Comparison of ENCODE assay signal across 1 cellular context in the genomic region with DNA sequence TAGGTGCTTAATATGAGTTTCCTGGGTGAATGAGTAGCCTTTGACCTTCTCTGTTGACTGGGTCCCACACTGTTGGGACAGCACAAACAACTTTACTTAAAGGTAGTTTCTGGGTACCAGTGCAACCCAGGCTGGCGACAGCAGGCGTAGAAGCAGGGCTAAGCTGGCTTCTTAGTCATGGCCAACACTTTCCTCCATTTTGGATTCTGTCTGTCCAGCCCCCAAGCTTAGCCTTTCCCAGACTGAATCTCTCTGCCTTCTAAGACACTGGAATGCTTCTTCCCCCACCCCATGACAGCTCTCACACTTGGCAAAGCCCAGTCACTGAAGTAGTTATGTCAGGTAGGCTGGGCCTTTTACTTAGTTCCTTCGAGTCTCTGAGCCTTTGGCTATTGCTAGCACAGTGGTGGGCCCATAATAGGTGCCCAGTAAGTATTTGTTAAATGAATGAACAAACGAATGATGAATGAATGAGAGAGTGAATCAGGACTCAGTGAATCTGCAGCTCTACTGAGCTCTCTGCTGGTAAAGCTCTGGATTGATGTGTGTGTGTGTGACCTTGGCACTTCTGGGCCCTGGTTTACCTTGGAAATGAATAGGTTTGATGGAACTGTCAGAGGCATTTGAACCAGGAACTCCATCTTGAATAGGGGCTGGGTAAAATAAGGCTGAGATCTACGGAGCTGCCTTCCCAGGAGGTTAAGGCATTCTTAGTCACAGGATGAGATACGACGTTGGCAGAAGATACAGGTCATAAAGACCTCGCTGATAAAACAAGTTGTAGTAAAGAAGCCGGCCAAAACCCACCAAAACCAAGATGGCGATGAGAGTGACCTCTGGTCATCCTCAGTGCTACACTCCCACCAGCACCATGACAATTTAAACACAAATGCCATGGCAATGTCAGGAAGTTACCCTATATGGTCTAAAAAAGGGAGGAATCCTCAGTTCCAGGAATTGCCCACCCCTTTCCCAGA.
TF ChIP-seq lines count a peak whose summit lies in the region.

No MANE protein-coding gene starts in this region.

TF ChIP-seq in K562, 482 proteins besides CTCF, POLR2A, EP300 and RAD21 (continued from another document and continues in another):
- TF ChIP-seq, protein P1, sequence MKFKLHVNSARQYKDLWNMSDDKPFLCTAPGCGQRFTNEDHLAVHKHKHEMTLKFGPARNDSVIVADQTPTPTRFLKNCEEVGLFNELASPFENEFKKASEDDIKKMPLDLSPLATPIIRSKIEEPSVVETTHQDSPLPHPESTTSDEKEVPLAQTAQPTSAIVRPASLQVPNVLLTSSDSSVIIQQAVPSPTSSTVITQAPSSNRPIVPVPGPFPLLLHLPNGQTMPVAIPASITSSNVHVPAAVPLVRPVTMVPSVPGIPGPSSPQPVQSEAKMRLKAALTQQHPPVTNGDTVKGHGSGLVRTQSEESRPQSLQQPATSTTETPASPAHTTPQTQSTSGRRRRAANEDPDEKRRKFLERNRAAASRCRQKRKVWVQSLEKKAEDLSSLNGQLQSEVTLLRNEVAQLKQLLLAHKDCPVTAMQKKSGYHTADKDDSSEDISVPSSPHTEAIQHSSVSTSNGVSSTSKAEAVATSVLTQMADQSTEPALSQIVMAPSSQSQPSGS (CRISPR knock-in tag; IDR thresholded peaks at IDR 0.05) = no peak
- no peak for TF ChIP-seq ZFP91 (CRISPR knock-in tag; IDR thresholded peaks at IDR 0.05)
- TF ChIP-seq, protein P2, sequence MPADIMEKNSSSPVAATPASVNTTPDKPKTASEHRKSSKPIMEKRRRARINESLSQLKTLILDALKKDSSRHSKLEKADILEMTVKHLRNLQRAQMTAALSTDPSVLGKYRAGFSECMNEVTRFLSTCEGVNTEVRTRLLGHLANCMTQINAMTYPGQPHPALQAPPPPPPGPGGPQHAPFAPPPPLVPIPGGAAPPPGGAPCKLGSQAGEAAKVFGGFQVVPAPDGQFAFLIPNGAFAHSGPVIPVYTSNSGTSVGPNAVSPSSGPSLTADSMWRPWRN (IDR thresholded peaks at IDR 0.05; ENCODE audit: low read depth) = no peak
- no peak for TF ChIP-seq HSF4 (CRISPR knock-in tag; IDR thresholded peaks at IDR 0.05; ENCODE audit: borderline replicate concordance)
- TF ChIP-seq PHF20 (IDR thresholded peaks at IDR 0.05; ENCODE audit: partially characterized antibody) = no peak
- TF ChIP-seq ZNF263 (CRISPR knock-in tag; IDR thresholded peaks at IDR 0.05; ENCODE audit: borderline replicate concordance) = no peak
- TF ChIP-seq, protein P3, sequence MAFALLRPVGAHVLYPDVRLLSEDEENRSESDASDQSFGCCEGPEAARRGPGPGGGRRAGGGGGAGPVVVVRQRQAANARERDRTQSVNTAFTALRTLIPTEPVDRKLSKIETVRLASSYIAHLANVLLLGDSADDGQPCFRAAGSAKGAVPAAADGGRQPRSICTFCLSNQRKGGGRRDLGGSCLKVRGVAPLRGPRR (CRISPR knock-in tag; IDR thresholded peaks at IDR 0.05) = 0 out of 2 replicates have a peak, but pooled peaks have one; percentile 34
- TF ChIP-seq, protein P4, sequence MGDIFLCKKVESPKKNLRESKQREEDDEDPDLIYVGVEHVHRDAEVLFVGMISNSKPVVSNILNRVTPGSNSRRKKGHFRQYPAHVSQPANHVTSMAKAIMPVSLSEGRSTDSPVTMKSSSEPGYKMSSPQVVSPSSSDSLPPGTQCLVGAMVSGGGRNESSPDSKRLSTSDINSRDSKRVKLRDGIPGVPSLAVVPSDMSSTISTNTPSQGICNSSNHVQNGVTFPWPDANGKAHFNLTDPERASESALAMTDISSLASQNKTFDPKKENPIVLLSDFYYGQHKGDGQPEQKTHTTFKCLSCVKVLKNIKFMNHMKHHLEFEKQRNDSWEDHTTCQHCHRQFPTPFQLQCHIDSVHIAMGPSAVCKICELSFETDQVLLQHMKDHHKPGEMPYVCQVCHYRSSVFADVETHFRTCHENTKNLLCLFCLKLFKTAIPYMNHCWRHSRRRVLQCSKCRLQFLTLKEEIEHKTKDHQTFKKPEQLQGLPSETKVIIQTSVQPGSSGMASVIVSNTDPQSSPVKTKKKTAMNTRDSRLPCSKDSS (IDR thresholded peaks at IDR 0.05; ENCODE audit: low read depth, partially characterized antibody) = no peak
- no peak for TF ChIP-seq MAFF (IDR thresholded peaks at IDR 0.05; ENCODE audit: low read length)
- TF ChIP-seq EP400 (IDR thresholded peaks at IDR 0.05) = peak; percentile 28; the same call in 1 of the 2 replicates
- peak; percentile 77 for TF ChIP-seq KLF1 (tag; IDR thresholded peaks at IDR 0.05)
- TF ChIP-seq SMARCE1 (IDR thresholded peaks at IDR 0.05) = no peak
- TF ChIP-seq SMARCA5 (IDR thresholded peaks at IDR 0.05) = no peak
- peak; percentile 80 for TF ChIP-seq TSHZ1 (CRISPR knock-in tag; IDR thresholded peaks at IDR 0.05)
- TF ChIP-seq, protein P5, sequence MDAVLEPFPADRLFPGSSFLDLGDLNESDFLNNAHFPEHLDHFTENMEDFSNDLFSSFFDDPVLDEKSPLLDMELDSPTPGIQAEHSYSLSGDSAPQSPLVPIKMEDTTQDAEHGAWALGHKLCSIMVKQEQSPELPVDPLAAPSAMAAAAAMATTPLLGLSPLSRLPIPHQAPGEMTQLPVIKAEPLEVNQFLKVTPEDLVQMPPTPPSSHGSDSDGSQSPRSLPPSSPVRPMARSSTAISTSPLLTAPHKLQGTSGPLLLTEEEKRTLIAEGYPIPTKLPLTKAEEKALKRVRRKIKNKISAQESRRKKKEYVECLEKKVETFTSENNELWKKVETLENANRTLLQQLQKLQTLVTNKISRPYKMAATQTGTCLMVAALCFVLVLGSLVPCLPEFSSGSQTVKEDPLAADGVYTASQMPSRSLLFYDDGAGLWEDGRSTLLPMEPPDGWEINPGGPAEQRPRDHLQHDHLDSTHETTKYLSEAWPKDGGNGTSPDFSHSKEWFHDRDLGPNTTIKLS (IDR thresholded peaks at IDR 0.05; ENCODE audit: borderline replicate concordance, low read depth) = no peak
- no peak for TF ChIP-seq ZNF699 (CRISPR knock-in tag; IDR thresholded peaks at IDR 0.05; ENCODE audit: insufficient replicate concordance)
- peak; percentile 95 for TF ChIP-seq HDAC8 (tag; IDR thresholded peaks at IDR 0.05)
- peak; percentile 79 for TF ChIP-seq FOSL1 (tag; conservative IDR thresholded peaks at IDR 0.05)
- no peak for TF ChIP-seq NFYB (IDR thresholded peaks at IDR 0.05; ENCODE audit: extremely low read depth, insufficient read length)
- TF ChIP-seq EZH2 (IDR thresholded peaks at IDR 0.05; ENCODE audit: borderline replicate concordance, low read depth, low read length) = no peak
- no peak for TF ChIP-seq TAF1 (IDR thresholded peaks at IDR 0.05; ENCODE audit: control insufficient read depth, extremely low read depth, insufficient read depth, low read length, severe bottlenecking)
- TF ChIP-seq ARNT (IDR thresholded peaks at IDR 0.05) = no peak
- TF ChIP-seq SETDB1 (IDR thresholded peaks at IDR 0.05; ENCODE audit: low read length) = no peak
- TF ChIP-seq PHF21A (IDR thresholded peaks at IDR 0.05; ENCODE audit: borderline replicate concordance, low read depth) = no peak
- TF ChIP-seq TBP (optimal IDR thresholded peaks at IDR 0.05; ENCODE audit: low read depth, low read length) = no peak
- peak; percentile 47; the same call in 1 of the 2 replicates for TF ChIP-seq L3MBTL2 (IDR thresholded peaks at IDR 0.05)
- TF ChIP-seq BCL6 (CRISPR knock-in tag; IDR thresholded peaks at IDR 0.05) = 0 out of 2 replicates have a peak, but pooled peaks have one; percentile 12
- no peak for TF ChIP-seq NCOA1 (IDR thresholded peaks at IDR 0.05; ENCODE audit: low read depth)
- peak in 1 of 2 experiments; percentile 89; a peak in 2 of 4 replicates for TF ChIP-seq TEAD1 (CRISPR knock-in tag; IDR thresholded peaks at IDR 0.05)
- TF ChIP-seq NR2C2 (CRISPR knock-in tag; IDR thresholded peaks at IDR 0.05) = 0 out of 2 replicates have a peak, but pooled peaks have one; percentile 17
- TF ChIP-seq NR2C2 (tag; IDR thresholded peaks at IDR 0.05) = peak; percentile 93
- peak; percentile 77; the same call in 1 of the 2 replicates for TF ChIP-seq ZNF830 (CRISPR knock-in tag; IDR thresholded peaks at IDR 0.05)
- TF ChIP-seq NR2C1 (IDR thresholded peaks at IDR 0.05) = peak; percentile 53; the same call in 1 of the 2 replicates
- peak; percentile 88 for TF ChIP-seq NR2C1 (tag; IDR thresholded peaks at IDR 0.05)
- TF ChIP-seq FOXJ2 (tag; IDR thresholded peaks at IDR 0.05) = peak; percentile 72; the same call in 1 of the 2 replicates
- TF ChIP-seq MTF1 (CRISPR knock-in tag; IDR thresholded peaks at IDR 0.05; ENCODE audit: borderline replicate concordance) = no peak
- no peak for TF ChIP-seq PHB (CRISPR knock-in tag; IDR thresholded peaks at IDR 0.05)
- TF ChIP-seq ZNF24 (IDR thresholded peaks at IDR 0.05) = peak; percentile 88
- TF ChIP-seq NFE2 (IDR thresholded peaks at IDR 0.05; ENCODE audit: low read depth) = no peak
- no peak for TF ChIP-seq KDM2B (CRISPR knock-in tag; IDR thresholded peaks at IDR 0.05)
- no peak for TF ChIP-seq CBX8 (IDR thresholded peaks at IDR 0.05; ENCODE audit: borderline replicate concordance, extremely low read depth, low read depth, low read length, poor library complexity, severe bottlenecking)
- TF ChIP-seq, protein P6, sequence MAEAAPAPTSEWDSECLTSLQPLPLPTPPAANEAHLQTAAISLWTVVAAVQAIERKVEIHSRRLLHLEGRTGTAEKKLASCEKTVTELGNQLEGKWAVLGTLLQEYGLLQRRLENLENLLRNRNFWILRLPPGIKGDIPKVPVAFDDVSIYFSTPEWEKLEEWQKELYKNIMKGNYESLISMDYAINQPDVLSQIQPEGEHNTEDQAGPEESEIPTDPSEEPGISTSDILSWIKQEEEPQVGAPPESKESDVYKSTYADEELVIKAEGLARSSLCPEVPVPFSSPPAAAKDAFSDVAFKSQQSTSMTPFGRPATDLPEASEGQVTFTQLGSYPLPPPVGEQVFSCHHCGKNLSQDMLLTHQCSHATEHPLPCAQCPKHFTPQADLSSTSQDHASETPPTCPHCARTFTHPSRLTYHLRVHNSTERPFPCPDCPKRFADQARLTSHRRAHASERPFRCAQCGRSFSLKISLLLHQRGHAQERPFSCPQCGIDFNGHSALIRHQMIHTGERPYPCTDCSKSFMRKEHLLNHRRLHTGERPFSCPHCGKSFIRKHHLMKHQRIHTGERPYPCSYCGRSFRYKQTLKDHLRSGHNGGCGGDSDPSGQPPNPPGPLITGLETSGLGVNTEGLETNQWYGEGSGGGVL (CRISPR knock-in tag; IDR thresholded peaks at IDR 0.05) = no peak
- peak; percentile 83 for TF ChIP-seq ZBTB9 (CRISPR knock-in tag; IDR thresholded peaks at IDR 0.05)
- TF ChIP-seq, protein P7, sequence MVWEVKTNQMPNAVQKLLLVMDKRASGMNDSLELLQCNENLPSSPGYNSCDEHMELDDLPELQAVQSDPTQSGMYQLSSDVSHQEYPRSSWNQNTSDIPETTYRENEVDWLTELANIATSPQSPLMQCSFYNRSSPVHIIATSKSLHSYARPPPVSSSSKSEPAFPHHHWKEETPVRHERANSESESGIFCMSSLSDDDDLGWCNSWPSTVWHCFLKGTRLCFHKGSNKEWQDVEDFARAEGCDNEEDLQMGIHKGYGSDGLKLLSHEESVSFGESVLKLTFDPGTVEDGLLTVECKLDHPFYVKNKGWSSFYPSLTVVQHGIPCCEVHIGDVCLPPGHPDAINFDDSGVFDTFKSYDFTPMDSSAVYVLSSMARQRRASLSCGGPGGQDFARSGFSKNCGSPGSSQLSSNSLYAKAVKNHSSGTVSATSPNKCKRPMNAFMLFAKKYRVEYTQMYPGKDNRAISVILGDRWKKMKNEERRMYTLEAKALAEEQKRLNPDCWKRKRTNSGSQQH (CRISPR knock-in tag; IDR thresholded peaks at IDR 0.05) = peak; percentile 91; the same call in 1 of the 2 replicates
- no peak for TF ChIP-seq ZNF764 (CRISPR knock-in tag; IDR thresholded peaks at IDR 0.05; ENCODE audit: low read depth)
- peak; percentile 68 for TF ChIP-seq ERF (CRISPR knock-in tag; IDR thresholded peaks at IDR 0.05)
- no peak for TF ChIP-seq HMGN3 (IDR thresholded peaks at IDR 0.05; ENCODE audit: borderline replicate concordance, extremely low read depth, insufficient read length, low read depth, low read length)
- TF ChIP-seq NFXL1 (CRISPR knock-in tag; IDR thresholded peaks at IDR 0.05) = peak; percentile 86; the same call in 1 of the 2 replicates
- no peak for TF ChIP-seq ZNF133 (CRISPR knock-in tag; IDR thresholded peaks at IDR 0.05)
